In the genomic region with DNA sequence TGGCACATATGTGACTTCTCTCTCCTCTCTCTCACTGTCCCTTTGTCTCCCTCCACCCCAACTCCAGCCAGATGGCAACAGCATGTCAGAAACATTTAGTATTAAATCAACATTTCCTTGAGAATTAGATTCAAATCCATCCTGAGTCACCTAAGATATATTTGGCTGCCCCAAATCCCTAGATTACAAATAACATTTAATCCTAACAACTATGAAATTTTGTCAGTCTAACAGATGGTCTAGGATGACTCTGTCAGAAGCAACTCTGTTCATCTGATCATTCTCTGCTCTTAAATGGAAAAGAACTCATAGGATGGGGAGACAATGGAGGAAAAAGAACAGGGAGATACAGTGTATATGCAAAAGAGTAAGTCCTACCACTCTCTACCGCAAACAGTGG, we compare ENCODE assay signal across 12 cellular contexts.
"Had no signal": no experiment of that assay in that cellular context is flagged by ENCODE, and none has a peak within 500 bp of the region (broad histone marks: within the 10 kb centered on the region; RNA-seq: fewer than 3 reads in every experiment).

No MANE protein-coding gene starts in this region.

- ATAC-seq: activated CD4-positive, alpha-beta T cell treated with anti-CD3 and anti-CD28 coated beads for 36 hours had no signal

- H3K36me3 ChIP-seq: tibial nerve had no signal

- H3K4me3 Mint-ChIP-seq: activated CD4-positive, alpha-beta memory T cell treated with anti-CD3 and anti-CD28 coated beads, Interleukin-2, amount 10 ng/mL, durations not matched to agents 7 days and 5 days; activated CD4-positive, alpha-beta T cell treated with anti-CD3 and anti-CD28 coated beads for 36 hours; activated naive CD8-positive, alpha-beta T cell treated with anti-CD3 and anti-CD28 coated beads for 36 hours; dendritic cell treated with granulocyte-macrophage colony-stimulating factor and Interleukin-4, amounts not matched to agents 40 ng/mL and 50 ng/mL, for 4 days had no signal

- H3K9me3 ChIP-seq: tibial nerve had no signal

- H3K27ac Mint-ChIP-seq: activated CD4-positive, alpha-beta memory T cell treated with anti-CD3 and anti-CD28 coated beads, Interleukin-2, amount 10 ng/mL, durations not matched to agents 7 days and 5 days; activated CD4-positive, alpha-beta T cell treated with anti-CD3 and anti-CD28 coated beads for 36 hours; activated naive CD8-positive, alpha-beta T cell treated with anti-CD3 and anti-CD28 coated beads for 36 hours; dendritic cell treated with granulocyte-macrophage colony-stimulating factor and Interleukin-4, amounts not matched to agents 40 ng/mL and 50 ng/mL, for 4 days had no signal

- H3K27me3 ChIP-seq: tibial nerve had no signal

- H3K4me1 Mint-ChIP-seq: activated CD4-positive, alpha-beta memory T cell treated with anti-CD3 and anti-CD28 coated beads, Interleukin-2, amount 10 ng/mL, durations not matched to agents 7 days and 5 days; activated naive CD8-positive, alpha-beta T cell treated with anti-CD3 and anti-CD28 coated beads for 36 hours had no signal

- H3K36me3 Mint-ChIP-seq: activated naive CD8-positive, alpha-beta T cell treated with anti-CD3 and anti-CD28 coated beads for 36 hours had no signal

- H3K9me3 Mint-ChIP-seq: activated CD4-positive, alpha-beta memory T cell treated with anti-CD3 and anti-CD28 coated beads, Interleukin-2, amount 10 ng/mL, durations not matched to agents 7 days and 5 days; activated naive CD8-positive, alpha-beta T cell treated with anti-CD3 and anti-CD28 coated beads for 36 hours; dendritic cell treated with granulocyte-macrophage colony-stimulating factor and Interleukin-4, amounts not matched to agents 40 ng/mL and 50 ng/mL, for 4 days had no signal

- DNase-seq: activated CD4-positive, alpha-beta memory T cell treated with anti-CD3 and anti-CD28 coated beads, Interleukin-2, amount 10 ng/mL, durations not matched to agents 7 days and 5 days; activated CD4-positive, alpha-beta T cell treated with anti-CD3 and anti-CD28 coated beads for 36 hours; activated gamma-delta T cell treated with Interleukin-2 at 50 U/mL for 16 hours; activated naive CD8-positive, alpha-beta T cell treated with anti-CD3 and anti-CD28 coated beads for 36 hours; activated T-cell treated with anti-CD3 and anti-CD28 coated beads, Interleukin-2, amount 50 U/mL, for 48 hours; cerebellar nuclear complex; head of caudate nucleus; retina; T-helper 9 cell had no signal

- H3K4me3 ChIP-seq: skin epidermis, tibial nerve had no signal
